In the genomic region with DNA sequence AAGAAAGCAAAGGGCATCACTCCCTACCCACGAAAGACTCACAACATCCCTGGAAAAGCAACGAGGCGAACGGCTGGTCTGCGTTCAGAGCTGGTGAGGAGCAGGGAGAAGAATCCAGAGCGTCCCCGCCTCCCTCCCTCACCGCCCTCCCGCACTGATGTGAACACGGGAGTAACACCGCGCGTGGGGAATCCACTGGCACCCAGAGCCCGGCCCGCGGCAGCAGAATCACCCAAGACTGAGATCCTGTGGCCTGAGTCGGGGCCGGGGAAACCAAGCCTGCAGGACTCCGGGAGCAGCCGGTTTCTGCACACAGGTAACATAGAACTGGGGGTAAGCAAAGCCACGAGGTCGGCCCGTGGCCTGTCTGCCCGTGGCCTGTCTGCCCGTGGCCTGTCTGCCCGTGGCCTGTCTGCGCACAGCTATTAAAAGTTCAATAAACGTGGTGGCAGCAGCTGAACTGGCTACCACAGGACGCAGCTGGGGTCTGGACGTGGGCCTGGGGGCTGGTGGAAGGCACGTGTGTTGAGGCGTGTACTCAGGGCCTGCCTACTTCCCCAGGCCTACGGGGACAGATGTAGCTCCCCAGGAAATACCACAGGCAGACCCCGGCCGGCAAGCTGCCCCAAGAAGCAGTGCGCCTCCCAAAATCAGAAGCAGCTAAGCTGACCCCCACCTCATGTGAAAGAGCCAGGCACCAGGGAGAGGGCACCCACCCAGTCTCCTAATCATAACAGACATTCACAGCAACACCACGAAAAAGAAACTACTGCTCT, we compare ENCODE assay signal across 24 cellular contexts.
DNase-seq lines count a peak whose midpoint lies in the region; TF ChIP-seq lines count a peak whose summit lies in the region.
"Had no signal": no experiment of that assay in that cellular context is flagged by ENCODE, and none has a peak within 500 bp of the region (broad histone marks: within the 10 kb centered on the region; RNA-seq: fewer than 3 reads in every experiment).

No MANE protein-coding gene starts in this region.

- peak overlapping the region in 2 of 11 experiments; percentile 7 to 10; a peak in 1 of 22 replicates for H3K27ac ChIP-seq in BLaER1 treated with 17β-estradiol and CSF1 and Interleukin-3, amounts not matched to agents 10 nM and 100 nM
- peak overlapping the region; percentile 73 to 77 for H3K27ac ChIP-seq in coronary artery
- H3K27ac ChIP-seq in substantia nigra (ENCODE audit: low read depth, low read length, poor library complexity, severe bottlenecking) = peak overlapping the region; percentile 21
- H3K27ac ChIP-seq: right lobe of liver, vagina had no signal

- H3K36me3 ChIP-seq in BLaER1 treated with 17β-estradiol and CSF1 and Interleukin-3, amounts not matched to agents 10 nM and 100 nM = no peaks in the 10 kb centered on the region
- H3K36me3 ChIP-seq: breast epithelium, MG63, ovary, right lobe of liver, vagina had no signal

- peak overlapping the region in 10 of 11 experiments; percentile 11 to 72 (median 61); a peak in 20 of 22 replicates for H3K4me2 ChIP-seq in BLaER1 treated with 17β-estradiol and CSF1 and Interleukin-3, amounts not matched to agents 10 nM and 100 nM

- peaks cover 5 to 65% (median 44%) of the 10 kb centered on the region in 10 experiments; a peak in 19 of 20 replicates for H3K4me1 ChIP-seq in BLaER1 treated with 17β-estradiol and CSF1 and Interleukin-3, amounts not matched to agents 10 nM and 100 nM
- H3K4me1 ChIP-seq: breast epithelium had no signal

- H4K20me1 ChIP-seq in BLaER1 treated with 17β-estradiol and CSF1 and Interleukin-3, amounts not matched to agents 10 nM and 100 nM = peaks cover under 1 to 91% (median 53%) of the 10 kb centered on the region in 11 experiments; a peak in 19 of 22 replicates

- H3K9me3 ChIP-seq in BLaER1 treated with 17β-estradiol and CSF1 and Interleukin-3, amounts not matched to agents 10 nM and 100 nM (replicated peaks in 1 of 11) = peaks cover 0 to 6% (median 0%) of the 10 kb centered on the region in 11 experiments; a peak in 3 of 22 replicates
- H3K9me3 ChIP-seq: breast epithelium, MG63, ovary, right lobe of liver, vagina had no signal

- peak overlapping the region in 3 of 11 experiments; percentile 10 to 57 (median 16); a peak in 3 of 22 replicates for H3K9ac ChIP-seq in BLaER1 treated with 17β-estradiol and CSF1 and Interleukin-3, amounts not matched to agents 10 nM and 100 nM

- peaks cover 0 to 46% (median 0%) of the 10 kb centered on the region in 11 experiments; a peak in 6 of 22 replicates for H3K27me3 ChIP-seq in BLaER1 treated with 17β-estradiol and CSF1 and Interleukin-3, amounts not matched to agents 10 nM and 100 nM
- H3K27me3 ChIP-seq: breast epithelium, MG63, ovary, right lobe of liver, vagina had no signal

- TF ChIP-seq CTCF in coronary artery (IDR thresholded peaks at IDR 0.05) = no peak

- no peak overlapping the region for H3K4me3 ChIP-seq in BLaER1 treated with 17β-estradiol and CSF1 and Interleukin-3, amounts not matched to agents 10 nM and 100 nM
- H3K4me3 ChIP-seq in coronary artery = peak overlapping the region; percentile 75
- H3K4me3 ChIP-seq: MG63 had no signal

- no peak for DNase-seq in coronary artery (ENCODE audit: low spot score)
- DNase-seq in islet precursor cell = peak; percentile 44
- no peak for DNase-seq in substantia nigra (lab: John Stamatoyannopoulos, UW)
- no peak for DNase-seq in activated gamma-delta T cell (lab: John Stamatoyannopoulos, UW)
- no peak for DNase-seq in HuH-7.5 (ENCODE audit: low spot score)
- DNase-seq in KG1 (lab: John Stamatoyannopoulos, UW) = no peak
- DNase-seq in activated T-cell treated with anti-CD3 and anti-CD28 coated beads for 4 hours = no peak
- DNase-seq: ACHN; activated CD4-positive, alpha-beta T cell treated with anti-CD3 and anti-CD28 coated beads, Interleukin-2, amount 50 U/mL, for 48 hours; activated CD8-positive, alpha-beta memory T cell treated with anti-CD3 and anti-CD28 coated beads, Interleukin-2, amount 50 U/mL, for 48 hours; activated gamma-delta T cell treated with Interleukin-2 at 50 U/mL for 16 hours; cortex of kidney; GOT3; mesendoderm; MG63; natural killer cell; NCI-H1417 treated with DMSO at 0.1 percent for 48 hours; NCI-H510A; stimulated activated naive CD8-positive, alpha-beta T cell treated with anti-CD3 and anti-CD28 coated beads, Interleukin-15, amount 100 ng/mL, for 72 hours had no signal
